In genomic region chr1:15196807-15197530, GRCh38 we compare ENCODE assay signal across 13 cellular contexts. TPM values are rescaled to one million over a fixed set of nuclear protein-coding genes. Genes with fewer than 3 reads are reported as not detected.
DNase-seq lines count a peak whose midpoint lies in the region; ATAC-seq and TF ChIP-seq lines count a peak whose summit lies in the region.
"Had no signal": no experiment of that assay in that cellular context is flagged by ENCODE, and none has a peak within 500 bp of the region (broad histone marks: within the 10 kb centered on the region; RNA-seq: fewer than 3 reads in every experiment).

No MANE protein-coding gene starts in this region.

- no peaks in the 10 kb centered on the region for H3K27me3 ChIP-seq in ectodermal cell (ENCODE audit: control insufficient read depth, insufficient read depth, low read length, poor library complexity, severe bottlenecking)
- H3K27me3 ChIP-seq: BLaER1 had no signal

- no peak overlapping the region for H3K4me3 Mint-ChIP-seq in nephron
- H3K4me3 Mint-ChIP-seq: mesothelial cell of epicardium; stimulated activated effector memory CD8-positive, alpha-beta T cell treated with anti-CD3 and anti-CD28 coated beads, Interleukin-12 subunit alpha, Interleukin-12 subunit beta, amount 100 ng/mL, for 72 hours had no signal

- peak overlapping the region; percentile 22 for H3K27ac ChIP-seq in ectodermal cell (ENCODE audit: insufficient read depth, low read depth, low read length, poor library complexity, severe bottlenecking)
- H3K27ac ChIP-seq: BLaER1 had no signal

- H3K27me3 Mint-ChIP-seq in nephron (ENCODE audit: low read depth): no peaks in the 10 kb centered on the region

- no peaks in the 10 kb centered on the region for H3K36me3 Mint-ChIP-seq in nephron (ENCODE audit: low read depth)
- H3K36me3 Mint-ChIP-seq: mesothelial cell of epicardium; stimulated activated effector memory CD8-positive, alpha-beta T cell treated with anti-CD3 and anti-CD28 coated beads, Interleukin-12 subunit alpha, Interleukin-12 subunit beta, amount 100 ng/mL, for 72 hours had no signal

- H3K4me3 ChIP-seq in ectodermal cell (ENCODE audit: insufficient read depth, low read depth, low read length): no peak overlapping the region
- H3K4me3 ChIP-seq: BLaER1 had no signal

- no peaks in the 10 kb centered on the region for H3K36me3 ChIP-seq in ectodermal cell (ENCODE audit: control insufficient read depth, insufficient read depth, low read length)
- H3K36me3 ChIP-seq: BLaER1 had no signal

- H3K4me1 Mint-ChIP-seq in nephron: peaks cover 33% of the 10 kb centered on the region
- H3K4me1 Mint-ChIP-seq: stimulated activated effector memory CD8-positive, alpha-beta T cell treated with anti-CD3 and anti-CD28 coated beads, Interleukin-12 subunit alpha, Interleukin-12 subunit beta, amount 100 ng/mL, for 72 hours had no signal

- no peak for TF ChIP-seq CTCF in nephron (IDR thresholded peaks at IDR 0.05; ENCODE audit: unreplicated experiment in 3 of 3)

- H3K27ac Mint-ChIP-seq in nephron: peak overlapping the region; percentile 25 to 84 (median 72)
- H3K27ac Mint-ChIP-seq: mesothelial cell of epicardium; stimulated activated effector memory CD8-positive, alpha-beta T cell treated with anti-CD3 and anti-CD28 coated beads, Interleukin-12 subunit alpha, Interleukin-12 subunit beta, amount 100 ng/mL, for 72 hours had no signal

- no peaks in the 10 kb centered on the region for H3K9me3 Mint-ChIP-seq in nephron
- H3K9me3 Mint-ChIP-seq: mesothelial cell of epicardium; stimulated activated effector memory CD8-positive, alpha-beta T cell treated with anti-CD3 and anti-CD28 coated beads, Interleukin-12 subunit alpha, Interleukin-12 subunit beta, amount 100 ng/mL, for 72 hours had no signal

- ATAC-seq in GM19023 (IDR thresholded peaks at IDR 0.05; ENCODE audit: unreplicated experiment) (no peak), GM21825 (IDR thresholded peaks at IDR 0.05; ENCODE audit: unreplicated experiment) (no peak), GM21515 (IDR thresholded peaks at IDR 0.05; ENCODE audit: unreplicated experiment) (no peak)
- ATAC-seq: stimulated activated effector memory CD8-positive, alpha-beta T cell treated with anti-CD3 and anti-CD28 coated beads, Interleukin-12 subunit alpha, Interleukin-12 subunit beta, amount 100 ng/mL, for 72 hours had no signal

- 10 to 13% methylated on average over 8 of the region's 8 CpGs for WGBS in ectodermal cell, 2 experiments

- DNase-seq in DMS53 treated with DMSO at 0.1 percent for 48 hours (lab: John Stamatoyannopoulos, UW; ENCODE audit: unreplicated experiment) (peak; percentile 21), NCI-H146 (lab: John Stamatoyannopoulos, UW) (peak; percentile 79), islet precursor cell (no peak)
- DNase-seq: activated CD4-positive, alpha-beta T cell treated with anti-CD3 and anti-CD28 coated beads for 1 hour; KBM-7 had no signal

- no peaks in the 10 kb centered on the region for H3K9me3 ChIP-seq in ectodermal cell (ENCODE audit: control insufficient read depth, low read length)
- H3K9me3 ChIP-seq: BLaER1 had no signal

- H3K4me1 ChIP-seq in ectodermal cell (ENCODE audit: control insufficient read depth, insufficient read depth, low read length): peaks cover 12% of the 10 kb centered on the region

RNA-seq across cellular contexts. Expression of gene TMEM51, which starts 43.4 kb away (rescaled TPM):
- 9.0 TPM for polyA plus RNA-seq in ectodermal cell (2013, experiment 1 of 4)
- polyA plus RNA-seq in ectodermal cell (2013, experiment 2 of 4): 8.4 TPM
- 7.7 TPM for polyA plus RNA-seq in ectodermal cell (2013, experiment 3 of 4)
- polyA plus RNA-seq in ectodermal cell (2013, experiment 4 of 4): 8.1 TPM

RNA-seq across cellular contexts. Expression of gene FHAD1, which starts 50.1 kb away (rescaled TPM):
- polyA plus RNA-seq in ectodermal cell (2013, experiment 1 of 4): 5.7 TPM
- polyA plus RNA-seq in ectodermal cell (2013, experiment 2 of 4): 5.4 TPM
- polyA plus RNA-seq in ectodermal cell (2013, experiment 3 of 4): 3.4 TPM
- polyA plus RNA-seq in ectodermal cell (2013, experiment 4 of 4): 5.2 TPM
